In genomic region chr17:37373530-37374159, GRCh38 we compare ENCODE assay signal across 9 cellular contexts. TPM values are rescaled to one million over a fixed set of nuclear protein-coding genes. Genes with fewer than 3 reads are reported as not detected.
DNase-seq lines count a peak whose midpoint lies in the region; ATAC-seq and TF ChIP-seq lines count a peak whose summit lies in the region.
"Had no signal": no experiment of that assay in that cellular context is flagged by ENCODE, and none has a peak within 500 bp of the region (broad histone marks: within the 10 kb centered on the region; RNA-seq: fewer than 3 reads in every experiment).

No MANE protein-coding gene starts in this region.

- no peaks in the 10 kb centered on the region for H3K27me3 ChIP-seq in transverse colon

- H3K4me3 ChIP-seq in NB4 (ENCODE audit: low read depth, low read length), result no peak overlapping the region
- H3K4me3 ChIP-seq in transverse colon, result no peak overlapping the region
- H3K4me3 ChIP-seq: skin epidermis had no signal

- no peaks in the 10 kb centered on the region for H3K36me3 Mint-ChIP-seq in activated T-helper 17 cell treated with anti-CD3 and anti-CD28 coated beads, Interleukin-2, amount 50 U/mL, for 72 hours (ENCODE audit: low read depth)

- H3K27ac ChIP-seq in transverse colon, result no peak overlapping the region
- H3K27ac ChIP-seq: skin epidermis had no signal

- H3K4me3 Mint-ChIP-seq in activated T-helper 17 cell treated with anti-CD3 and anti-CD28 coated beads, Interleukin-2, amount 50 U/mL, for 72 hours, result no peak overlapping the region

- H3K4me1 Mint-ChIP-seq in activated T-helper 17 cell treated with anti-CD3 and anti-CD28 coated beads, Interleukin-2, amount 50 U/mL, for 72 hours, result no peaks in the 10 kb centered on the region

- WGBS in transverse colon (ENCODE audit: low coverage in 1 of 2), 2 donors, result 0 to 5% methylated on average over 3 to 4 of the region's 4 CpGs

- no peaks in the 10 kb centered on the region for H3K27me3 Mint-ChIP-seq in activated T-helper 17 cell treated with anti-CD3 and anti-CD28 coated beads, Interleukin-2, amount 50 U/mL, for 72 hours

- H3K9me3 ChIP-seq in transverse colon, result no peaks in the 10 kb centered on the region

- peak; percentile 100 for TF ChIP-seq CTCF in NB4 (IDR thresholded peaks at IDR 0.05; ENCODE audit: low read depth, low read length)
- TF ChIP-seq CTCF in omental fat pad (IDR thresholded peaks at IDR 0.05), result peak in 2 of 3 donors; percentile 22 to 50
- TF ChIP-seq CTCF in transverse colon (IDR thresholded peaks at IDR 0.05), result peak; percentile 87 to 99 (median 91)

- H3K27ac Mint-ChIP-seq in activated T-helper 17 cell treated with anti-CD3 and anti-CD28 coated beads, Interleukin-2, amount 50 U/mL, for 72 hours, result no peak overlapping the region

- H3K4me1 ChIP-seq in transverse colon, result no peaks in the 10 kb centered on the region

- TF ChIP-seq POLR2A in NB4 (IDR thresholded peaks at IDR 0.05; ENCODE audit: extremely low read depth, insufficient read length) (no peak), transverse colon (IDR thresholded peaks at IDR 0.05) (no peak)

- H3K9me3 Mint-ChIP-seq in activated T-helper 17 cell treated with anti-CD3 and anti-CD28 coated beads, Interleukin-2, amount 50 U/mL, for 72 hours, result no peaks in the 10 kb centered on the region

- no peaks in the 10 kb centered on the region for H3K36me3 ChIP-seq in transverse colon

- in situ Hi-C loops in transverse colon (cut with MboI; ENCODE audit: low pct_ligation_motif_present in 1 of 4, low pct_unique_long_range_greater_than_20kb in 1 of 4, low sequenced_read_pairs in 3 of 4), result no loop called here

- intact Hi-C loops in transverse colon (cut with DNase I; ENCODE audit: low total_unique reads), result no loop called here

- DNase-seq in AG08395 (ENCODE audit: low spot score) (peak; percentile 86), GM19238 (ENCODE audit: insufficient read length, low spot score) (peak; percentile 53), NB4 (ENCODE audit: low read depth) (peak; percentile 90), SHP77 (lab: John Stamatoyannopoulos, UW) (peak; percentile 71 to 72), fibroblast of the conjunctiva (ENCODE audit: low read depth) (peak; percentile 81), omental fat pad (ENCODE audit: low spot score) (no peak), transverse colon (peak; percentile 75)

- ATAC-seq in activated T-helper 17 cell treated with anti-CD3 and anti-CD28 coated beads, Interleukin-2, amount 50 U/mL, for 72 hours (replicated peaks), result peak; percentile 96
- ATAC-seq in omental fat pad (ENCODE audit: low FRiP score), result peak; percentile 89

- TF ChIP-seq EP300 in transverse colon (IDR thresholded peaks at IDR 0.05; ENCODE audit: low read depth), result no peak

RNA-seq across cellular contexts. Expression of gene C17orf78, which starts 2.1 kb away (rescaled TPM):
- total RNA-seq in activated T-helper 17 cell treated with anti-CD3 and anti-CD28 coated beads, Interleukin-2, amount 50 U/mL, for 72 hours, result not detected
- total RNA-seq in omental fat pad (not detected), transverse colon (not detected)

RNA-seq across cellular contexts. Expression of gene ACACA, which starts 33.0 kb away (rescaled TPM):
- total RNA-seq in activated T-helper 17 cell treated with anti-CD3 and anti-CD28 coated beads, Interleukin-2, amount 50 U/mL, for 72 hours, result 10 to 100 TPM; 36.9 to 73.7 TPM
- 10 to 100 TPM; 28.7 to 72.7 (median 42.2) TPM for total RNA-seq in omental fat pad
- 100 to 1,000 TPM in 1 of 4 donors, 10 to 100 TPM in 3; 21.7 to 173 (median 23.9) TPM for total RNA-seq in transverse colon

RNA-seq across cellular contexts. Expression of gene TADA2A, which starts 33.0 kb away (rescaled TPM):
- 10 to 100 TPM; 29.2 to 36.7 TPM for total RNA-seq in activated T-helper 17 cell treated with anti-CD3 and anti-CD28 coated beads, Interleukin-2, amount 50 U/mL, for 72 hours
- total RNA-seq in omental fat pad (10 to 100 TPM; 11.5 to 28.1 (median 16.0) TPM), transverse colon (10 to 100 TPM in 2 of 4 donors, 1 to 10 TPM in 2; 8.3 to 26.6 (median 12.4) TPM)

Comparison
In these comparisons a context has a peak if more than half of its experiments do, and no peak if none do; other contexts are left out.
1. CTCF ChIP-seq: peak in every context shown above with its lines; median percentile 100 in NB4; 91 in transverse colon; 36 in omental fat pad.